In genomic region chr4:78162821-78163220, GRCh38 we compare ENCODE assay signal across 26 cellular contexts.
"Had no signal": no experiment of that assay in that cellular context is flagged by ENCODE, and none has a peak within 500 bp of the region (broad histone marks: within the 10 kb centered on the region; RNA-seq: fewer than 3 reads in every experiment).

No MANE protein-coding gene starts in this region.

- H3K36me3 ChIP-seq: ascending aorta, brain microvascular endothelial cell, colonic mucosa, lower lobe of right lung, stomach, transverse colon, vagina had no signal

- H3K9ac ChIP-seq: parathyroid adenoma had no signal

- H3K27ac ChIP-seq: ascending aorta, brain microvascular endothelial cell, colonic mucosa, dorsolateral prefrontal cortex, lower lobe of right lung, parathyroid adenoma, skin epidermis, stomach, transverse colon, vagina, VCaP had no signal

- H3K4me1 ChIP-seq: ascending aorta, colonic mucosa, lower lobe of right lung, parathyroid adenoma, stomach, transverse colon, vagina had no signal

- DNase-seq: activated CD4-positive, alpha-beta T cell treated with anti-CD3 and anti-CD28 coated beads for 1 hour; activated CD4-positive, alpha-beta T cell treated with anti-CD3 and anti-CD28 coated beads, Interleukin-2, amount 50 U/mL, for 1 hour; activated gamma-delta T cell treated with Interleukin-2 at 50 U/mL for 16 hours; activated T-cell treated with anti-CD3 and anti-CD28 coated beads, Interleukin-2, amount 50 U/mL, for 1 hour; brain microvascular endothelial cell; colonic mucosa; dorsolateral prefrontal cortex; erythroblast; foreskin fibroblast; immature natural killer cell; lower lobe of right lung; midbrain; natural killer cell; nucleus accumbens; stimulated activated CD4-positive, alpha-beta T cell treated with anti-CD3 and anti-CD28 coated beads, Interleukin-2, amount 100 ng/mL, for 24 hours; stomach; T-cell; transverse colon had no signal

- H3K79me2 ChIP-seq: parathyroid adenoma had no signal

- ATAC-seq: left lobe of liver; lower lobe of right lung; natural killer cell; right cardiac atrium; stimulated activated effector memory CD8-positive, alpha-beta T cell treated with anti-CD3 and anti-CD28 coated beads, Interleukin-12 subunit alpha, Interleukin-12 subunit beta, amount 100 ng/mL, for 72 hours; T-cell had no signal

- H3K27me3 ChIP-seq: ascending aorta, brain microvascular endothelial cell, colonic mucosa, stomach, transverse colon, vagina had no signal

- H2AFZ ChIP-seq: parathyroid adenoma had no signal

- H3K4me3 ChIP-seq: ascending aorta, colonic mucosa, dorsolateral prefrontal cortex, lower lobe of right lung, skin epidermis, stomach, transverse colon, vagina had no signal

- H3K9me3 ChIP-seq: ascending aorta, colonic mucosa, lower lobe of right lung, stomach, transverse colon, vagina had no signal
